8 cellular contexts compared by ENCODE assay signal in genomic region chr3:128123231-128123537, GRCh38. TPM values are rescaled to one million over a fixed set of nuclear protein-coding genes. Genes with fewer than 3 reads are reported as not detected.
DNase-seq lines count a peak whose midpoint lies in the region; ATAC-seq and TF ChIP-seq lines count a peak whose summit lies in the region.

No MANE protein-coding gene starts in this region.

- H3K4me3 ChIP-seq in CD8-positive, alpha-beta T cell (ENCODE audit: low read depth, low read length) = peak overlapping the region; percentile 90
- peak overlapping the region; percentile 87 for H3K4me3 ChIP-seq in HUES6 (ENCODE audit: low read depth, low read length)
- H3K4me3 ChIP-seq in naive thymus-derived CD4-positive, alpha-beta T cell (ENCODE audit: low read length) = peak overlapping the region; percentile 83

- H3K27me3 ChIP-seq in CD8-positive, alpha-beta T cell (ENCODE audit: insufficient read depth, low read length) = no peaks in the 10 kb centered on the region
- no peaks in the 10 kb centered on the region for H3K27me3 ChIP-seq in HUES6 (ENCODE audit: control insufficient read depth, insufficient read depth, low read length)
- no peaks in the 10 kb centered on the region for H3K27me3 ChIP-seq in naive thymus-derived CD4-positive, alpha-beta T cell (ENCODE audit: control insufficient read depth in 2 of 2, insufficient read depth in 2 of 2, low read length in 2 of 2)

- H3K27ac ChIP-seq in CD8-positive, alpha-beta T cell (ENCODE audit: low read depth, low read length) = peak overlapping the region; percentile 86
- peak overlapping the region; percentile 78 for H3K27ac ChIP-seq in HUES6 (ENCODE audit: low read depth, low read length)
- peak overlapping the region; percentile 84 for H3K27ac ChIP-seq in naive thymus-derived CD4-positive, alpha-beta T cell (ENCODE audit: low read depth, low read length)

- no peak for ATAC-seq in CD8-positive, alpha-beta T cell
- no peak for ATAC-seq in naive thymus-derived CD4-positive, alpha-beta T cell
- ATAC-seq in GM18909 (IDR thresholded peaks at IDR 0.05; ENCODE audit: poor library complexity, unreplicated experiment) (no peak), HG02852 (IDR thresholded peaks at IDR 0.05; ENCODE audit: unreplicated experiment) (no peak)

- H3K9me3 Mint-ChIP-seq in CD8-positive, alpha-beta T cell = peaks cover 4% of the 10 kb centered on the region
- peaks cover 0 to 5% (median 0%) of the 10 kb centered on the region in 11 donors for H3K9me3 Mint-ChIP-seq in naive thymus-derived CD4-positive, alpha-beta T cell

- H3K4me1 Mint-ChIP-seq in CD8-positive, alpha-beta T cell (ENCODE audit: low read depth) = peaks cover 27% of the 10 kb centered on the region
- H3K4me1 Mint-ChIP-seq in naive thymus-derived CD4-positive, alpha-beta T cell = peaks cover 23 to 44% (median 27%) of the 10 kb centered on the region in 7 donors

- H3K9me3 ChIP-seq in CD8-positive, alpha-beta T cell (ENCODE audit: low read length) = no peaks in the 10 kb centered on the region
- H3K9me3 ChIP-seq in HUES6 (ENCODE audit: control insufficient read depth, insufficient read depth, low read depth, low read length) = no peaks in the 10 kb centered on the region
- no peaks in the 10 kb centered on the region for H3K9me3 ChIP-seq in naive thymus-derived CD4-positive, alpha-beta T cell (ENCODE audit: control insufficient read depth in 2 of 3, low read length in 3 of 3)

- peaks cover 19% of the 10 kb centered on the region for H3K4me1 ChIP-seq in CD8-positive, alpha-beta T cell (ENCODE audit: insufficient read depth, low read length)
- peaks cover 9% of the 10 kb centered on the region; the same call in 1 of the 2 replicates for H3K4me1 ChIP-seq in HUES6 (ENCODE audit: control insufficient read depth, insufficient read depth, low read length)
- H3K4me1 ChIP-seq in naive thymus-derived CD4-positive, alpha-beta T cell (ENCODE audit: control insufficient read depth in 2 of 2, insufficient read depth in 2 of 2, low read length in 2 of 2) = peaks cover 13 to 15% of the 10 kb centered on the region in 2 donors

- CTCF ChIA-PET in CD8-positive, alpha-beta T cell (lab: Charles Lee) = interaction anchor here (1.5 to 2.3 kb wide), 5 partner anchors 9 to 51 kb away, joined by 3 to 17 read pairs (median 4); no protein-coding TSS in a partner anchor
- CTCF ChIA-PET in naive thymus-derived CD4-positive, alpha-beta T cell (lab: Charles Lee) = interaction anchor here (0.9 to 1.4 kb wide), 4 partner anchors 25 to 57 kb away, joined by 3 to 7 read pairs (median 4); partner anchors contain the start of gene EEFSEC

- H3K36me3 ChIP-seq in CD8-positive, alpha-beta T cell (ENCODE audit: insufficient read depth, low read length) = no peaks in the 10 kb centered on the region
- peaks cover 19% of the 10 kb centered on the region for H3K36me3 ChIP-seq in HUES6 (ENCODE audit: control insufficient read depth, insufficient read depth, low read length)
- H3K36me3 ChIP-seq in naive thymus-derived CD4-positive, alpha-beta T cell (ENCODE audit: control insufficient read depth in 2 of 3, insufficient read depth in 3 of 3, low read length in 3 of 3) = peaks cover 0 to 14% (median 0%) of the 10 kb centered on the region in 3 experiments

- H3K36me3 Mint-ChIP-seq in CD8-positive, alpha-beta T cell = peaks cover 20% of the 10 kb centered on the region
- peaks cover 6 to 20% (median 12%) of the 10 kb centered on the region in 5 donors for H3K36me3 Mint-ChIP-seq in naive thymus-derived CD4-positive, alpha-beta T cell

- no peak for DNase-seq in CD8-positive, alpha-beta T cell
- DNase-seq in cerebellar cortex (ENCODE audit: low spot score) = peak; percentile 6
- peak in 1 of 9 donors; percentile 4 for DNase-seq in naive thymus-derived CD4-positive, alpha-beta T cell
- DNase-seq in GM20000 (ENCODE audit: low spot score) = no peak
- DNase-seq in NCI-H2081 (lab: John Stamatoyannopoulos, UW) = no peak

- H3K27ac Mint-ChIP-seq in CD8-positive, alpha-beta T cell = peak overlapping the region; percentile 98
- peak overlapping the region; percentile 95 to 99 (median 97) for H3K27ac Mint-ChIP-seq in naive thymus-derived CD4-positive, alpha-beta T cell

- H3K27me3 Mint-ChIP-seq in CD8-positive, alpha-beta T cell (ENCODE audit: low read depth) = no peaks in the 10 kb centered on the region
- H3K27me3 Mint-ChIP-seq in naive thymus-derived CD4-positive, alpha-beta T cell = no peaks in the 10 kb centered on the region

- H3K9ac ChIP-seq in HUES6 (ENCODE audit: low read length) = peak overlapping the region; percentile 97

- intact Hi-C loops in CD8-positive, alpha-beta T cell (cut with DNase I, micrococcal nuclease) = loop anchor here (1.0 to 10.0 kb wide), 7 partner anchors 30 to 1138 kb away; partner anchors contain the start of genes EEFSEC (in 2 of the 2), ABTB1 (in 1 of the 2), CNBP (in 1 of the 2) and PLXNA1 (in 1 of the 2)
- intact Hi-C loops in naive thymus-derived CD4-positive, alpha-beta T cell (cut with micrococcal nuclease) = loop anchor here (1.0 to 10.0 kb wide), 11 partner anchors 11 to 1646 kb away; partner anchors contain the start of genes EEFSEC (in 2 of the 2), SEC61A1 (in 2 of the 2), ABTB1 (in 1 of the 2) and IFT122 (in 1 of the 2)

- POLR2A ChIA-PET in CD8-positive, alpha-beta T cell (lab: Charles Lee) = interaction anchor here (1.3 to 2.3 kb wide), 7 partner anchors 10 to 526 kb away, joined by 4 to 21 read pairs (median 6); partner anchors contain the start of genes EEFSEC, MCM2 and SEC61A1
- POLR2A ChIA-PET in naive thymus-derived CD4-positive, alpha-beta T cell (lab: Charles Lee) = interaction anchor here (0.6 to 3.6 kb wide), 11 partner anchors 9 to 1770 kb away, joined by 3 to 42 read pairs (median 6); partner anchors contain the start of gene EEFSEC

- H3K4me3 Mint-ChIP-seq in CD8-positive, alpha-beta T cell = peak overlapping the region; percentile 98
- peak overlapping the region; percentile 82 to 100 (median 98) for H3K4me3 Mint-ChIP-seq in naive thymus-derived CD4-positive, alpha-beta T cell

- TF ChIP-seq CTCF in CD8-positive, alpha-beta T cell (IDR thresholded peaks at IDR 0.05) = no peak
- TF ChIP-seq CTCF in GM20000 (IDR thresholded peaks at IDR 0.05; ENCODE audit: extremely low read depth, missing control alignments) = no peak

RNA-seq across cellular contexts. Expression of gene RUVBL1, which starts 0.4 kb away (rescaled TPM):
- total RNA-seq in CD8-positive, alpha-beta T cell = 1 to 10 TPM; 5.1 to 5.6 TPM
- 10 to 100 TPM; 16.8 to 59.3 (median 22.5) TPM for total RNA-seq in naive thymus-derived CD4-positive, alpha-beta T cell
- polyA plus RNA-seq in naive thymus-derived CD4-positive, alpha-beta T cell = 10 to 100 TPM; 54.8 to 73.7 TPM

RNA-seq across cellular contexts. Expression of gene EEFSEC, which starts 30.1 kb away (rescaled TPM):
- 10 to 100 TPM; 10.8 to 11.6 TPM for total RNA-seq in CD8-positive, alpha-beta T cell
- total RNA-seq in naive thymus-derived CD4-positive, alpha-beta T cell = 10 to 100 TPM; 17.3 to 18.5 (median 17.9) TPM
- polyA plus RNA-seq in naive thymus-derived CD4-positive, alpha-beta T cell = 10 to 100 TPM; 22.5 to 31.4 TPM
